19 cellular contexts compared by ENCODE assay signal in genomic region chr13:66634384-66634783, GRCh38.
A peak's percentile ranks its signal among the peaks of the same experiment; 100 is the strongest.
DNase-seq lines count a peak whose midpoint lies in the region; ATAC-seq and TF ChIP-seq lines count a peak whose summit lies in the region.
"Had no signal": no experiment of that assay in that cellular context is flagged by ENCODE, and none has a peak within 500 bp of the region (broad histone marks: within the 10 kb centered on the region; RNA-seq: fewer than 3 reads in every experiment).

No MANE protein-coding gene starts in this region.

- no peak overlapping the region for H3K27ac ChIP-seq in IMR-90 (ENCODE audit: insufficient read depth, low read length)
- no peak overlapping the region for H3K27ac ChIP-seq in left lung
- H3K27ac ChIP-seq: BLaER1 treated with 17β-estradiol and CSF1 and Interleukin-3, amounts not matched to agents 10 nM and 100 nM had no signal

- peak overlapping the region; percentile 60 to 71; a peak in 2 of 4 replicates for H4K8ac ChIP-seq in IMR-90 (ENCODE audit: low read depth in 2 of 2, low read length in 2 of 2)

- intact Hi-C loops in IMR-90 (cut with micrococcal nuclease) = no loop called here
- intact Hi-C loops in left lung (cut with DNase I) = no loop called here

- TF ChIP-seq RAD21 in IMR-90 (IDR thresholded peaks at IDR 0.05; ENCODE audit: low read length) = no peak

- peak overlapping the region; percentile 49; the same call in 1 of the 2 replicates for H4K5ac ChIP-seq in IMR-90 (ENCODE audit: low read depth, low read length)

- 0 out of 2 replicates have a peak, but pooled peaks cover 4% of the 10 kb centered on the region for H3K9me1 ChIP-seq in IMR-90 (ENCODE audit: insufficient read depth, low read length)

- in situ Hi-C loops in IMR-90 (cut with MboI; ENCODE audit: low sequenced_read_pairs) = no loop called here

- peak overlapping the region; percentile 99 for H2BK5ac ChIP-seq in IMR-90 (ENCODE audit: low read depth, low read length, poor library complexity, severe bottlenecking)

- H2AFZ ChIP-seq in IMR-90 (replicated peaks; ENCODE audit: low read length, poor library complexity) = no peak overlapping the region

- H3K9ac ChIP-seq in IMR-90 (ENCODE audit: low read depth, low read length) = no peak overlapping the region
- H3K9ac ChIP-seq: BLaER1 treated with 17β-estradiol and CSF1 and Interleukin-3, amounts not matched to agents 10 nM and 100 nM had no signal

- H3K36me3 ChIP-seq in IMR-90 (ENCODE audit: control insufficient read depth, insufficient read depth, low read length) (no peaks in the 10 kb centered on the region), left lung (no peaks in the 10 kb centered on the region)
- H3K36me3 ChIP-seq: BLaER1 treated with 17β-estradiol and CSF1 and Interleukin-3, amounts not matched to agents 10 nM and 100 nM had no signal

- 0 out of 3 replicates have a peak overlapping the region, but pooled peaks have one; percentile 3 for H2BK15ac ChIP-seq in IMR-90 (ENCODE audit: low read depth, low read length)

- peak overlapping the region; percentile 88; the same call in 1 of the 2 replicates for H2BK20ac ChIP-seq in IMR-90 (ENCODE audit: low read depth, low read length)

- peak overlapping the region; percentile 92 for H2BK120ac ChIP-seq in IMR-90 (ENCODE audit: low read depth, low read length)

- no peaks in the 10 kb centered on the region for H3K79me1 ChIP-seq in IMR-90 (ENCODE audit: low read depth in 1 of 2, low read length in 2 of 2)

- no peaks in the 10 kb centered on the region for H3K9me3 ChIP-seq in IMR-90 (ENCODE audit: control insufficient read depth, insufficient read depth, low read length)
- H3K9me3 ChIP-seq in left lung = peaks cover 0 to 4% of the 10 kb centered on the region in 2 donors

- no peak overlapping the region for H3K4me3 ChIP-seq in AG10803 (ENCODE audit: low read length)
- H3K4me3 ChIP-seq in IMR-90 (ENCODE audit: insufficient read depth, low read depth, low read length) = no peak overlapping the region
- no peak overlapping the region for H3K4me3 ChIP-seq in epithelial cell of esophagus (ENCODE audit: low read length)
- H3K4me3 ChIP-seq in left lung = no peak overlapping the region
- H3K4me3 ChIP-seq: A549; BLaER1 treated with 17β-estradiol and CSF1 and Interleukin-3, amounts not matched to agents 10 nM and 100 nM had no signal

- H3K27me3 ChIP-seq in IMR-90 (ENCODE audit: control insufficient read depth, insufficient read depth, low read length) = no peaks in the 10 kb centered on the region
- no peaks in the 10 kb centered on the region for H3K27me3 ChIP-seq in left lung
- H3K27me3 ChIP-seq: BLaER1 treated with 17β-estradiol and CSF1 and Interleukin-3, amounts not matched to agents 10 nM and 100 nM had no signal

- CTCF ChIA-PET in IMR-90 (lab: Yijun Ruan, JAX) = no interaction called here

- peak overlapping the region; percentile 0; the same call in 1 of the 2 replicates for H4K91ac ChIP-seq in IMR-90 (ENCODE audit: insufficient read depth, low read depth, low read length)

- 0 out of 2 replicates have a peak overlapping the region, but pooled peaks have one; percentile 2 for H3K56ac ChIP-seq in IMR-90 (ENCODE audit: extremely low read depth, insufficient read depth, low read length)

- ATAC-seq in IMR-90 (ENCODE audit: low read depth) (no peak; the same call in 1 of the 2 replicates), left lung (no peak)
- ATAC-seq: A549; CD8-positive, alpha-beta T cell; SK-N-SH treated with all-trans-retinoic acid at 6 μM for 48 hours had no signal

- H3K4ac ChIP-seq in IMR-90 (ENCODE audit: low read depth, low read length) = peak overlapping the region; percentile 1; the same call in 1 of the 2 replicates

- H3K23ac ChIP-seq in IMR-90 (ENCODE audit: low read depth, low read length) = no peak overlapping the region; the same call in 1 of the 2 replicates

- dilution Hi-C loops in IMR-90 (cut with HindIII; ENCODE audit: low sequenced_read_pairs, unreplicated experiment) = no loop called here

- POLR2A ChIA-PET in IMR-90 (lab: Charles Lee; ENCODE audit: unreplicated experiment) = no interaction called here

- H2AK5ac ChIP-seq in IMR-90 (ENCODE audit: low read depth, low read length) = no peak overlapping the region

- peak overlapping the region; percentile 74; the same call in 1 of the 2 replicates for H3K18ac ChIP-seq in IMR-90 (ENCODE audit: low read depth, low read length)

- H3K14ac ChIP-seq in IMR-90 (replicated peaks; ENCODE audit: low read depth, low read length) = peak overlapping the region; percentile 2; the same call in 1 of the 2 replicates

- DNase-seq in AG10803 (ENCODE audit: low read depth) = peak; percentile 3
- DNase-seq in IMR-90 = peak; percentile 16
- peak; percentile 32 for DNase-seq in epithelial cell of esophagus (ENCODE audit: low read depth)
- DNase-seq in kidney tubule cell (ENCODE audit: low spot score) = peak; percentile 12
- DNase-seq in left lung = no peak
- DNase-seq in activated T-cell treated with anti-CD3 and anti-CD28 coated beads for 4 hours = no peak
- no peak for DNase-seq in NCI-H187 (lab: John Stamatoyannopoulos, UW)
- DNase-seq: Calu3; CD8-positive, alpha-beta T cell; DMS53; HFFc6; NCI-H1105; NCI-H2081 treated with DMSO at 0.1 percent for 48 hours; NCI-H446 treated with DMSO at 0.1 percent for 48 hours; NCI-H69; SHP77 had no signal

- TF ChIP-seq CTCF in AG10803 (conservative IDR thresholded peaks at IDR 0.05; ENCODE audit: low read length) (no peak), IMR-90 (conservative IDR thresholded peaks at IDR 0.05; ENCODE audit: low read depth, low read length) (no peak), epithelial cell of esophagus (IDR thresholded peaks at IDR 0.05; ENCODE audit: insufficient read depth, low read depth, low read length, missing control alignments) (no peak), left lung (IDR thresholded peaks at IDR 0.05) (no peak)

- no peak for TF ChIP-seq POLR2A in IMR-90 (IDR thresholded peaks at IDR 0.05; ENCODE audit: low read depth, low read length)

- no peak overlapping the region for H2AK9ac ChIP-seq in IMR-90 (replicated peaks; ENCODE audit: low read depth, low read length, poor library complexity)

- H3K4me1 ChIP-seq in IMR-90 (ENCODE audit: control insufficient read depth, insufficient read depth, low read length) = peaks cover 5% of the 10 kb centered on the region; the same call in 1 of the 2 replicates
- H3K4me1 ChIP-seq in left lung = no peaks in the 10 kb centered on the region
- H3K4me1 ChIP-seq: BLaER1 treated with 17β-estradiol and CSF1 and Interleukin-3, amounts not matched to agents 10 nM and 100 nM had no signal

- H4K20me1 ChIP-seq in IMR-90 (ENCODE audit: insufficient read depth, low read length) = no peaks in the 10 kb centered on the region
- H4K20me1 ChIP-seq: BLaER1 treated with 17β-estradiol and CSF1 and Interleukin-3, amounts not matched to agents 10 nM and 100 nM had no signal

- BruUV-seq in IMR-90 (replicated peaks; lab: Mats Ljungman, UMichigan) = no TSS peak

- H3K4me2 ChIP-seq in IMR-90 (ENCODE audit: low read depth, low read length) = no peak overlapping the region
- H3K4me2 ChIP-seq: BLaER1 treated with 17β-estradiol and CSF1 and Interleukin-3, amounts not matched to agents 10 nM and 100 nM had no signal

TF ChIP-seq in IMR-90, 13 proteins besides CTCF, POLR2A, EP300 and RAD21:
- TF ChIP-seq CEBPB (IDR thresholded peaks at IDR 0.05; ENCODE audit: low read depth, low read length) (peak; percentile 3; the same call in 1 of the 2 replicates), MXI1 (IDR thresholded peaks at IDR 0.05; ENCODE audit: borderline replicate concordance, low read depth, low read length) (no peak)

Comparison
In these comparisons a context has a peak if more than half of its experiments do, and no peak if none do; other contexts are left out.
1. DNase-seq: peak in AG10803 (single experiment), IMR-90 (single experiment), epithelial cell of esophagus (single experiment) and kidney tubule cell (single experiment); none in left lung (0 of 2), activated T-cell treated with anti-CD3 and anti-CD28 coated beads for 4 hours (single experiment) and NCI-H187 (0 of 2).